In the genomic region with DNA sequence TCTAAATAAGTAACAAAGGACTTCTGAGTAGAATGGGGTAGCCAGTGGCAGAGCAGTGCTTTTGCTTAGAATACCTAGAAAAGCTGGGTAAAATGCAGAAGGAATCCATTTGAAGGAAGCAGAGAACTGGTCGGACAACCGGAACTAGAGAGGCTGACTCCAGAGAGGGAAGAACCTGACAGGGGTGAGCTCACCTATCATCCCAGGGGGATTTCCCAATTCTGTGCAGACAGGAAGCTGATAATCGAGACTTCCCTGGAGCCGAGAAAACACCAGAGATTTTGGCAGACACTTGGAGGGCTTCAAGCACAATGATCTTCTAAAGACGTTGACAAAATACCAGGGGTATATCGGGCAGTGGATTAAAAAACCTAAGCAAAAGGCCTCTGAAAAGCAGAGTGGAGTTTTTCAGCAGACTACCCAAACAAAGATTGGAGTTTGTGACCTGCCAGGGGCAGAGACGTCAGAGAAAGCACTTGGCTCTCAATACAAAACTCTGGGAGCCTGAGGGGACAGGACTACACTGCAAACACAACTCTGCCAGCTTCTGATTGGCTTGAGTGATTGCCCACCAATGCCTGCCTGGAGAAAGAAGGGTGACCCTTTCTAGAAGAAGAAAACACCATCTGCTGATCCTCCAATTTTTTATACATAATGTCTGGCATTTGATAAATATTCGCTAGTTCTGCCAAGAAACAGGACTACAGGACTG, we compare ENCODE assay signal across 16 cellular contexts.
DNase-seq lines count a peak whose midpoint lies in the region; ATAC-seq and TF ChIP-seq lines count a peak whose summit lies in the region.
"Had no signal": no experiment of that assay in that cellular context is flagged by ENCODE, and none has a peak within 500 bp of the region (broad histone marks: within the 10 kb centered on the region; RNA-seq: fewer than 3 reads in every experiment).

No MANE protein-coding gene starts in this region.

- H3K9me3 ChIP-seq in PC-9 (ENCODE audit: insufficient read depth, low read depth) = peaks cover 6% of the 10 kb centered on the region; the same call in 1 of the 2 replicates
- H3K9me3 ChIP-seq: Caco-2, Peyer's patch had no signal

- no peaks in the 10 kb centered on the region for H3K9me2 ChIP-seq in PC-9 (ENCODE audit: insufficient read depth)

- DNase-seq in DMS 273 treated with DMSO at 0.1 percent for 48 hours (lab: John Stamatoyannopoulos, UW) (peak; percentile 19), PC-9 (no peak), glomerular visceral epithelial cell (ENCODE audit: extremely low spot score) (peak; percentile 30), omental fat pad (ENCODE audit: low spot score) (no peak), natural killer cell (no peak), SIG-M5 treated with dmso at 0.1 percent for 504 hours (lab: John Stamatoyannopoulos, UW; ENCODE audit: unreplicated experiment) (no peak), SHP77 treated with DMSO at 0.1 percent for 48 hours (lab: John Stamatoyannopoulos, UW) (no peak), NCI-H2029 treated with DMSO at 0.1 percent for 48 hours (lab: John Stamatoyannopoulos, UW) (no peak)
- DNase-seq: GM23248; NCI-H1092; Peyer's patch; stimulated activated naive B cell treated with anti-CD40 and anti-IgM and Interleukin-4, amounts not matched to agents 10 μg/mL and 1 μg/mL and 100 μg/mL, for 72 hours had no signal

- no peaks in the 10 kb centered on the region for H4K20me1 ChIP-seq in PC-9 (ENCODE audit: insufficient read depth)

- TF ChIP-seq CTCF in PC-9 (conservative IDR thresholded peaks at IDR 0.05) (no peak), omental fat pad (IDR thresholded peaks at IDR 0.05) (no peak), natural killer cell (IDR thresholded peaks at IDR 0.05) (no peak)

- H3K27ac Mint-ChIP-seq in natural killer cell = no peak overlapping the region
- H3K27ac Mint-ChIP-seq: activated naive CD8-positive, alpha-beta T cell; natural killer cell treated with Interleukin-12 subunit alpha and Interleukin-12 subunit beta and Interleukin-15 and Interleukin-18, amount 100 ng/mL, for 72 hours; stimulated activated naive B cell treated with anti-CD40 and anti-IgM and Interleukin-4, amounts not matched to agents 10 μg/mL and 1 μg/mL and 100 μg/mL, for 72 hours had no signal

- H3K27me3 Mint-ChIP-seq in natural killer cell (ENCODE audit: low read depth in 2 of 2) = no peaks in the 10 kb centered on the region
- H3K27me3 Mint-ChIP-seq: activated naive CD8-positive, alpha-beta T cell; natural killer cell treated with Interleukin-12 subunit alpha and Interleukin-12 subunit beta and Interleukin-15 and Interleukin-18, amount 100 ng/mL, for 72 hours; stimulated activated naive B cell treated with anti-CD40 and anti-IgM and Interleukin-4, amounts not matched to agents 10 μg/mL and 1 μg/mL and 100 μg/mL, for 72 hours had no signal

- H3K4me1 ChIP-seq in PC-9 (replicated peaks; ENCODE audit: insufficient read depth) = peaks cover 23% of the 10 kb centered on the region
- H3K4me1 ChIP-seq: Caco-2, Peyer's patch had no signal

- POLR2A ChIA-PET in PC-9 (lab: Charles Lee; ENCODE audit: unreplicated experiment) = no interaction called here

- H3F3A ChIP-seq in PC-9 (ENCODE audit: insufficient read depth, low read depth) = peaks cover 15% of the 10 kb centered on the region

- no peaks in the 10 kb centered on the region for H3K4me1 Mint-ChIP-seq in natural killer cell
- H3K4me1 Mint-ChIP-seq: stimulated activated naive B cell treated with anti-CD40 and anti-IgM and Interleukin-4, amounts not matched to agents 10 μg/mL and 1 μg/mL and 100 μg/mL, for 72 hours had no signal

- CTCF ChIA-PET in PC-9 (lab: Charles Lee) = no interaction called here

- no peak overlapping the region for H3K4me3 Mint-ChIP-seq in natural killer cell
- H3K4me3 Mint-ChIP-seq: activated naive CD8-positive, alpha-beta T cell; natural killer cell treated with Interleukin-12 subunit alpha and Interleukin-12 subunit beta and Interleukin-15 and Interleukin-18, amount 100 ng/mL, for 72 hours; stimulated activated naive B cell treated with anti-CD40 and anti-IgM and Interleukin-4, amounts not matched to agents 10 μg/mL and 1 μg/mL and 100 μg/mL, for 72 hours had no signal

- H2AFZ ChIP-seq in PC-9 = peak overlapping the region; percentile 19; the same call in 1 of the 2 replicates
- H2AFZ ChIP-seq: GM23248, hepatocyte had no signal

- ATAC-seq in omental fat pad (ENCODE audit: low FRiP score) = peak; percentile 62
- no peak for ATAC-seq in natural killer cell
- ATAC-seq: natural killer cell treated with Interleukin-12 subunit alpha and Interleukin-12 subunit beta and Interleukin-15 and Interleukin-18, amount 100 ng/mL, for 72 hours; stimulated activated naive B cell treated with anti-CD40 and anti-IgM and Interleukin-4, amounts not matched to agents 10 μg/mL and 1 μg/mL and 100 μg/mL, for 72 hours had no signal

- H3K36me3 ChIP-seq in PC-9 (ENCODE audit: low read depth) = no peaks in the 10 kb centered on the region
- H3K36me3 ChIP-seq: Peyer's patch had no signal

- intact Hi-C loops in PC-9 (cut with micrococcal nuclease; ENCODE audit: unreplicated experiment) = no loop called here
- intact Hi-C loops in natural killer cell (cut with micrococcal nuclease) = no loop called here

- no peaks in the 10 kb centered on the region for H3K79me2 ChIP-seq in PC-9 (ENCODE audit: low read depth)
- H3K79me2 ChIP-seq: hepatocyte had no signal

- no peak overlapping the region for H3K4me2 ChIP-seq in PC-9
- H3K4me2 ChIP-seq: hepatocyte had no signal

- no peaks in the 10 kb centered on the region for H3K36me3 Mint-ChIP-seq in natural killer cell
- H3K36me3 Mint-ChIP-seq: natural killer cell treated with Interleukin-12 subunit alpha and Interleukin-12 subunit beta and Interleukin-15 and Interleukin-18, amount 100 ng/mL, for 72 hours had no signal

- H3K4me3 ChIP-seq in PC-9 = no peak overlapping the region
- H3K4me3 ChIP-seq: GM23248, hepatocyte, Peyer's patch had no signal

- no peak overlapping the region for H3K27ac ChIP-seq in PC-9
- H3K27ac ChIP-seq: GM23248, hepatocyte, Peyer's patch had no signal

- no peaks in the 10 kb centered on the region for H3K27me3 ChIP-seq in PC-9 (ENCODE audit: insufficient read depth, low read depth)
- H3K27me3 ChIP-seq: hepatocyte, Peyer's patch had no signal

- BruUV-seq in PC-9 (replicated peaks; lab: Mats Ljungman, UMichigan) = no TSS peak

- H3K9me3 Mint-ChIP-seq in natural killer cell = no peaks in the 10 kb centered on the region
- H3K9me3 Mint-ChIP-seq: natural killer cell treated with Interleukin-12 subunit alpha and Interleukin-12 subunit beta and Interleukin-15 and Interleukin-18, amount 100 ng/mL, for 72 hours; stimulated activated naive B cell treated with anti-CD40 and anti-IgM and Interleukin-4, amounts not matched to agents 10 μg/mL and 1 μg/mL and 100 μg/mL, for 72 hours had no signal

Comparison
In these comparisons a context has a peak if more than half of its experiments do, and no peak if none do; other contexts are left out.
1. DNase-seq: peak in DMS 273 treated with DMSO at 0.1 percent for 48 hours (single experiment) and glomerular visceral epithelial cell (single experiment); none in PC-9 (0 of 2), omental fat pad (single experiment), natural killer cell (single experiment), SIG-M5 treated with dmso at 0.1 percent for 504 hours (single experiment), SHP77 treated with DMSO at 0.1 percent for 48 hours (single experiment) and NCI-H2029 treated with DMSO at 0.1 percent for 48 hours (single experiment).